In genomic region chr7:121157341-121157751, GRCh38 we compare ENCODE assay signal across 28 cellular contexts.
"Had no signal": no experiment of that assay in that cellular context is flagged by ENCODE, and none has a peak within 500 bp of the region (broad histone marks: within the 10 kb centered on the region; RNA-seq: fewer than 3 reads in every experiment).

No MANE protein-coding gene starts in this region.

- H3K4me3 ChIP-seq: ascending aorta, breast epithelium, cardiac muscle cell, coronary artery, dorsolateral prefrontal cortex had no signal

- DNase-seq: activated B cell treated with CpG ODN at 0.5 μM for 24 hours; activated CD4-positive, alpha-beta T cell treated with anti-CD3 and anti-CD28 coated beads for 48 hours; activated CD4-positive, alpha-beta T cell treated with anti-CD3 and anti-CD28 coated beads, Interleukin-2, amount 50 U/mL, for 1 hour; activated CD4-positive, alpha-beta T cell treated with anti-CD3 and anti-CD28 coated beads, Interleukin-2, amount 50 U/mL, for 48 hours; activated CD8-positive, alpha-beta memory T cell treated with anti-CD3 and anti-CD28 coated beads for 24 hours; activated CD8-positive, alpha-beta T cell treated with anti-CD3 and anti-CD28 coated beads for 36 hours; activated effector memory CD4-positive, alpha-beta T cell treated with Interleukin-2 at 50 U/mL for 16 hours; activated naive CD4-positive, alpha-beta T cell treated with anti-CD3 and anti-CD28 coated beads for 36 hours; activated naive CD8-positive, alpha-beta T cell treated with anti-CD3 and anti-CD28 coated beads for 36 hours; activated naive CD8-positive, alpha-beta T cell treated with anti-CD3 and anti-CD28 coated beads, Interleukin-2, amount 50 U/mL, for 24 hours; activated T-cell treated with anti-CD3 and anti-CD28 coated beads, Interleukin-2, amount 50 U/mL, for 4 hours; dorsolateral prefrontal cortex; effector memory CD4-positive, alpha-beta T cell; endodermal cell; foreskin fibroblast; glutamatergic neuron; T-helper 1 cell; T-helper 17 cell; T1000; WERI-Rb-1 had no signal

- H3K36me3 ChIP-seq: breast epithelium, cardiac muscle cell, WERI-Rb-1 had no signal

- H3K4me1 ChIP-seq: ascending aorta, breast epithelium had no signal

- H3K27ac ChIP-seq: ascending aorta, breast epithelium, cardiac muscle cell, coronary artery, dorsolateral prefrontal cortex, WERI-Rb-1 had no signal

- H3K9me3 ChIP-seq: ascending aorta, breast epithelium had no signal

- H3K27me3 ChIP-seq: ascending aorta, breast epithelium, cardiac muscle cell had no signal

- FAIRE-seq: frontal cortex had no signal

- ATAC-seq: activated CD4-positive, CD25-positive, alpha-beta regulatory T cell treated with anti-CD3 and anti-CD28 coated beads, Interleukin-2, amount 50 U/mL, for 24 hours; activated CD8-positive, alpha-beta T cell treated with anti-CD3 and anti-CD28 coated beads for 36 hours; activated naive CD8-positive, alpha-beta T cell treated with anti-CD3 and anti-CD28 coated beads, Interleukin-2, amount 50 U/mL, for 24 hours; activated T-cell treated with anti-CD3 and anti-CD28 coated beads, Interleukin-2, amount 50 U/mL, for 4 hours; activated T-helper 17 cell treated with anti-CD3 and anti-CD28 coated beads, Interleukin-2, amount 50 U/mL, for 72 hours; esophagus mucosa; T-helper 17 cell had no signal
